8 cellular contexts compared by ENCODE assay signal in genomic region chr12:104216461-104217058, GRCh38. TPM values are rescaled to one million over a fixed set of nuclear protein-coding genes. Genes with fewer than 3 reads are reported as not detected.
DNase-seq lines count a peak whose midpoint lies in the region; ATAC-seq and TF ChIP-seq lines count a peak whose summit lies in the region.

No MANE protein-coding gene starts in this region.

- in situ Hi-C loops in brain microvascular endothelial cell (cut with HindIII; ENCODE audit: low pct_ligation_motif_present, low sequenced_read_pairs), result no loop called here

- intact Hi-C loops in activated CD4-positive, alpha-beta T cell treated with anti-CD3 and anti-CD28 coated beads, Interleukin-2, amount 10 ng/mL, durations not matched to agents 24 days and 14 days (cut with micrococcal nuclease), result loop anchor here (5.0 kb wide), 1 partner anchor 79 kb away; the partner anchor contains the start of gene NFYB
- intact Hi-C loops in lower lobe of right lung (cut with DNase I) (loop anchor here (5.0 to 10.0 kb wide), 2 partner anchors 71 to 138 kb away; no protein-coding TSS in a partner anchor), testis (cut with DNase I; ENCODE audit: low total_unique reads) (no loop called here)

- H3K27me3 Mint-ChIP-seq in activated CD4-positive, alpha-beta T cell treated with anti-CD3 and anti-CD28 coated beads, Interleukin-2, amount 10 ng/mL, durations not matched to agents 24 days and 14 days, result peaks cover under 1% of the 10 kb centered on the region

- H3K4me3 Mint-ChIP-seq in activated CD4-positive, alpha-beta T cell treated with anti-CD3 and anti-CD28 coated beads, Interleukin-2, amount 10 ng/mL, durations not matched to agents 24 days and 14 days, result peak overlapping the region; percentile 79

- H3K4me3 ChIP-seq in brain microvascular endothelial cell (ENCODE audit: low read depth, low read length), result peak overlapping the region; percentile 68
- peak overlapping the region; percentile 60 for H3K4me3 ChIP-seq in lower lobe of right lung
- H3K4me3 ChIP-seq in testis, result peak overlapping the region; percentile 80 to 90

- H3K27ac ChIP-seq in brain microvascular endothelial cell (no peak overlapping the region), lower lobe of right lung (peak overlapping the region; percentile 78), testis (peak overlapping the region; percentile 96 to 97)

- 58 to 70% methylated on average over 3 of the region's 3 CpGs for WGBS in testis, 2 donors

- H3K9me3 ChIP-seq in lower lobe of right lung, result no peaks in the 10 kb centered on the region
- no peaks in the 10 kb centered on the region for H3K9me3 ChIP-seq in testis

- peaks cover 3% of the 10 kb centered on the region for H3K9me3 Mint-ChIP-seq in activated CD4-positive, alpha-beta T cell treated with anti-CD3 and anti-CD28 coated beads, Interleukin-2, amount 10 ng/mL, durations not matched to agents 24 days and 14 days

- peak overlapping the region; percentile 72 for H3K27ac Mint-ChIP-seq in activated CD4-positive, alpha-beta T cell treated with anti-CD3 and anti-CD28 coated beads, Interleukin-2, amount 10 ng/mL, durations not matched to agents 24 days and 14 days

- no peak for DNase-seq in activated CD4-positive, alpha-beta T cell treated with anti-CD3 and anti-CD28 coated beads, Interleukin-2, amount 10 ng/mL, durations not matched to agents 24 days and 14 days
- no peak for DNase-seq in activated CD4-positive, alpha-beta T cell treated with anti-CD3 and anti-CD28 coated beads for 4 hours
- no peak for DNase-seq in brain microvascular endothelial cell
- no peak for DNase-seq in lower lobe of right lung
- DNase-seq in testis, result no peak
- no peak for DNase-seq in kidney tubule cell (ENCODE audit: low spot score)

- no peaks in the 10 kb centered on the region for H3K36me3 ChIP-seq in brain microvascular endothelial cell (replicated peaks)
- H3K36me3 ChIP-seq in lower lobe of right lung, result no peaks in the 10 kb centered on the region
- no peaks in the 10 kb centered on the region for H3K36me3 ChIP-seq in testis (ENCODE audit: low read depth, missing control alignments)

- TF ChIP-seq POLR2A in testis (IDR thresholded peaks at IDR 0.05), result no peak

- ATAC-seq in lower lobe of right lung, result no peak
- no peak for ATAC-seq in GM18861 (IDR thresholded peaks at IDR 0.05; ENCODE audit: unreplicated experiment)
- no peak for ATAC-seq in HG03520 (IDR thresholded peaks at IDR 0.05; ENCODE audit: unreplicated experiment)

- H3K27me3 ChIP-seq in brain microvascular endothelial cell (replicated peaks) (no peaks in the 10 kb centered on the region), lower lobe of right lung (ENCODE audit: low read depth) (no peaks in the 10 kb centered on the region), testis (no peaks in the 10 kb centered on the region)

- TF ChIP-seq CTCF in brain microvascular endothelial cell (IDR thresholded peaks at IDR 0.05; ENCODE audit: low read depth, low read length, missing control alignments), result no peak
- TF ChIP-seq CTCF in lower lobe of right lung (IDR thresholded peaks at IDR 0.05), result no peak
- no peak for TF ChIP-seq CTCF in testis (IDR thresholded peaks at IDR 0.05)

- H3K36me3 Mint-ChIP-seq in activated CD4-positive, alpha-beta T cell treated with anti-CD3 and anti-CD28 coated beads, Interleukin-2, amount 10 ng/mL, durations not matched to agents 24 days and 14 days (ENCODE audit: low read depth), result peaks cover 2% of the 10 kb centered on the region

- H3K4me1 ChIP-seq in lower lobe of right lung (peaks cover 39% of the 10 kb centered on the region), testis (peaks cover 31% of the 10 kb centered on the region)

- peaks cover 32% of the 10 kb centered on the region for H3K4me1 Mint-ChIP-seq in activated CD4-positive, alpha-beta T cell treated with anti-CD3 and anti-CD28 coated beads, Interleukin-2, amount 10 ng/mL, durations not matched to agents 24 days and 14 days

RNA-seq across cellular contexts. Expression of gene TXNRD1, which starts 1.0 kb away (rescaled TPM):
- total RNA-seq in activated CD4-positive, alpha-beta T cell treated with anti-CD3 and anti-CD28 coated beads, Interleukin-2, amount 10 ng/mL, durations not matched to agents 24 days and 14 days, result 99.6 and 99.7 TPM in 2 replicates
- total RNA-seq in lower lobe of right lung (144 TPM), testis (100 to 1,000 TPM in 1 of 2 donors, 10 to 100 TPM in 1; 96.2 to 110 TPM)
- 67.8 TPM for polyA plus RNA-seq in testis (ENCODE audit: insufficient read depth, low read depth, low replicate concordance)
